17 cellular contexts compared by ENCODE assay signal in the genomic region with DNA sequence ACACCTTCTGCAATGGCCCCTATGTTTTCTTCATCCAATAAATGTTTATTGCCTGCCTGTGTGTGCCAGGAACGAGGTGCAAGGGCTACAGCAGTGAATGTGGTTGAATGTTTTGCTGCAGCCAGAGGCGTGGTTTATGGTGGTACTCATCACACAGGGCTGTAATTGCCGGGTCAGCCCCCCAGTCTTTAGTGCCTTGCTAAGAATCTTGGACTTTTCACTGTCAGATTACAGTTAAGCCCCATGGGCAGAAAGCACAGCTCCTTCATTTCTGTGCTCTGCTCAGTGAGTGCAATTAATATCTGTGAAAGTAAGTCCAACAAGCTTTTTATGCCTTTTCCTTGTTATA.
DNase-seq lines count a peak whose midpoint lies in the region; ATAC-seq and TF ChIP-seq lines count a peak whose summit lies in the region.
"Had no signal": no experiment of that assay in that cellular context is flagged by ENCODE, and none has a peak within 500 bp of the region (broad histone marks: within the 10 kb centered on the region; RNA-seq: fewer than 3 reads in every experiment).

No MANE protein-coding gene starts in this region.

- in situ Hi-C loops in brain microvascular endothelial cell (cut with HindIII; ENCODE audit: low pct_ligation_motif_present, low sequenced_read_pairs): no loop called here

- H3K36me3 ChIP-seq in hepatocyte (replicated peaks; ENCODE audit: insufficient read depth, low read depth) (no peaks in the 10 kb centered on the region), brain microvascular endothelial cell (replicated peaks) (no peaks in the 10 kb centered on the region), aorta (ENCODE audit: control insufficient read depth in 1 of 2, insufficient read depth in 2 of 2, low read length in 1 of 2) (no peaks in the 10 kb centered on the region)

- H3K4me1 ChIP-seq in hepatocyte (ENCODE audit: insufficient read depth) (peaks cover 33% of the 10 kb centered on the region), aorta (ENCODE audit: control insufficient read depth in 1 of 2, insufficient read depth in 2 of 2, low read length in 2 of 2) (no peaks in the 10 kb centered on the region)
- H3K4me1 ChIP-seq: BLaER1 had no signal

- intact Hi-C loops in head of caudate nucleus (cut with DNase I) (no loop called here), aorta (cut with DNase I) (no loop called here)

- no peaks in the 10 kb centered on the region for H4K20me1 ChIP-seq in hepatocyte (ENCODE audit: insufficient read depth, poor library complexity, severe bottlenecking)
- H4K20me1 ChIP-seq: BLaER1 had no signal

- peak overlapping the region; percentile 68 for H3K4me2 ChIP-seq in hepatocyte
- H3K4me2 ChIP-seq: BLaER1, SK-N-SH had no signal

- no peak for ATAC-seq in aorta (ENCODE audit: low FRiP score)

- DNase-seq in NCI-H1092 treated with DMSO at 0.1 percent for 48 hours (lab: John Stamatoyannopoulos, UW): peak; percentile 32
- no peak for DNase-seq in NCI-H1092 (lab: John Stamatoyannopoulos, UW)
- peak; percentile 64 for DNase-seq in hepatocyte (ENCODE audit: low spot score)
- peak; percentile 51 for DNase-seq in retinal pigment epithelial cell (ENCODE audit: low read depth)
- DNase-seq in brain microvascular endothelial cell: no peak
- DNase-seq in head of caudate nucleus: no peak
- DNase-seq in aorta: no peak
- DNase-seq: CD8-positive, alpha-beta memory T cell; DMS 273 treated with DMSO at 0.1 percent for 48 hours; HFFc6; NCI-H1048; NCI-H2171; NCI-H510A treated with DMSO at 0.1 percent for 48 hours; SK-N-SH had no signal

- no peaks in the 10 kb centered on the region for H3K79me2 ChIP-seq in hepatocyte

- WGBS in hepatocyte (ENCODE audit: low lambda C conversion rate, missing lambda C conversion rate): 25% methylated on average over 3 of the region's 3 CpGs
- 80 to 82% methylated on average over 3 of the region's 3 CpGs for WGBS in aorta, 2 donors

- no peaks in the 10 kb centered on the region for H3K9me3 ChIP-seq in hepatocyte (ENCODE audit: low read depth)
- H3K9me3 ChIP-seq in aorta (ENCODE audit: control insufficient read depth, low read length): peaks cover 2% of the 10 kb centered on the region
- H3K9me3 ChIP-seq: BLaER1, SK-N-SH had no signal

- TF ChIP-seq CTCF in VCaP (conservative IDR thresholded peaks at IDR 0.05): no peak
- no peak for TF ChIP-seq CTCF in hepatocyte (IDR thresholded peaks at IDR 0.05; ENCODE audit: poor library complexity)
- TF ChIP-seq CTCF in retinal pigment epithelial cell (conservative IDR thresholded peaks at IDR 0.05; ENCODE audit: low read depth, low read length): no peak
- no peak for TF ChIP-seq CTCF in brain microvascular endothelial cell (IDR thresholded peaks at IDR 0.05; ENCODE audit: low read depth, low read length, missing control alignments)

- H3K4me3 ChIP-seq in hepatocyte (no peak overlapping the region), retinal pigment epithelial cell (ENCODE audit: low read length) (peak overlapping the region; percentile 11), brain microvascular endothelial cell (ENCODE audit: low read depth, low read length) (no peak overlapping the region), aorta (ENCODE audit: low read length in 2 of 2) (no peak overlapping the region)
- H3K4me3 ChIP-seq: BLaER1 had no signal

- peak overlapping the region; percentile 14 for H3K27ac ChIP-seq in VCaP
- H3K27ac ChIP-seq in hepatocyte: peak overlapping the region; percentile 74
- no peak overlapping the region for H3K27ac ChIP-seq in brain microvascular endothelial cell
- H3K27ac ChIP-seq in aorta (ENCODE audit: low read depth in 1 of 2, low read length in 2 of 2): no peak overlapping the region
- H3K27ac ChIP-seq: 22Rv1, BLaER1 had no signal

- H3K27me3 ChIP-seq in hepatocyte: no peaks in the 10 kb centered on the region
- H3K27me3 ChIP-seq in brain microvascular endothelial cell (replicated peaks): no peaks in the 10 kb centered on the region
- no peaks in the 10 kb centered on the region for H3K27me3 ChIP-seq in aorta (ENCODE audit: control insufficient read depth in 1 of 2, insufficient read depth in 2 of 2, low read length in 1 of 2)
- H3K27me3 ChIP-seq: BLaER1 had no signal

- no peak overlapping the region for H2AFZ ChIP-seq in hepatocyte

- no peaks in the 10 kb centered on the region for H3K9me2 ChIP-seq in hepatocyte (replicated peaks; ENCODE audit: insufficient read depth)
- H3K9me2 ChIP-seq: SK-N-SH had no signal

Comparison
In these comparisons a context has a peak if more than half of its experiments do, and no peak if none do; other contexts are left out.
1. DNase-seq: peak in NCI-H1092 treated with DMSO at 0.1 percent for 48 hours (single experiment), hepatocyte (single experiment) and retinal pigment epithelial cell (single experiment); none in NCI-H1092 (single experiment), brain microvascular endothelial cell (single experiment), head of caudate nucleus (0 of 42) and aorta (0 of 2).
2. H3K27ac ChIP-seq: peak in VCaP (single experiment) and hepatocyte (single experiment); none in brain microvascular endothelial cell (single experiment) and aorta (0 of 2).